Comparison of ENCODE assay signal across 31 cellular contexts in the genomic region with DNA sequence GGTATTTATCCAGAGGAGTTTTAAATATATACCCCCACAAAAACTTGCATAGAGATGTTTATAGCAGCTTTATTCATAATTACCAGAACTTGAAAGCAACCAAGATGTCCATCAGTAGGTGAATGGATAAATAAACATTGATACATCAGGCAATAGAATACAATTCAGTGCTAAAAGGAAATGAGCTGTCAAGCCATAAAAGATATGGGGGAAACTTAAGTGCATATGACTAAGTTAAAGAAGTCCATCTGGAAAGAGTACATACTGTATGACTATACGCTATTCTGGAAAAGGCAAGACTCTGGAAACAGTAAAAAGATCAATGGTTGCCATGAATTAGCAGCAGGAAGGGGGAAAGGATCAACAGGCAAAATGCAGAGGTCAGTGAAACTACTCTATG.
"Had no signal": no experiment of that assay in that cellular context is flagged by ENCODE, and none has a peak within 500 bp of the region (broad histone marks: within the 10 kb centered on the region; RNA-seq: fewer than 3 reads in every experiment).

No MANE protein-coding gene starts in this region.

- H3K79me2 ChIP-seq: parathyroid adenoma had no signal

- H3K4me1 ChIP-seq: parathyroid adenoma, psoas muscle, right lobe of liver, sigmoid colon, stomach, suprapubic skin, testis, tibial artery, transverse colon, upper lobe of right lung, uterus had no signal

- H3K36me3 Mint-ChIP-seq: stimulated activated effector memory CD8-positive, alpha-beta T cell treated with anti-CD3 and anti-CD28 coated beads, Interleukin-12 subunit alpha, Interleukin-12 subunit beta, amount 100 ng/mL, for 72 hours; stimulated activated naive B cell treated with anti-CD40 and anti-IgM and Interleukin-4, amounts not matched to agents 10 μg/mL and 1 μg/mL and 100 μg/mL, for 72 hours; type B pancreatic cell had no signal

- ATAC-seq: naive thymus-derived CD8-positive, alpha-beta T cell; natural killer cell treated with Interleukin-12 subunit alpha and Interleukin-12 subunit beta and Interleukin-15 and Interleukin-18, amount 100 ng/mL, for 72 hours; psoas muscle; right cardiac atrium; right lobe of liver; stimulated activated effector memory CD8-positive, alpha-beta T cell treated with anti-CD3 and anti-CD28 coated beads, Interleukin-12 subunit alpha, Interleukin-12 subunit beta, amount 100 ng/mL, for 72 hours; stimulated activated naive B cell treated with anti-CD40 and anti-IgM and Interleukin-4, amounts not matched to agents 10 μg/mL and 1 μg/mL and 100 μg/mL, for 72 hours; upper lobe of right lung had no signal

- H3K27me3 ChIP-seq: neutrophil, ovary, right lobe of liver, sigmoid colon, stomach, suprapubic skin, testis, tibial artery, transverse colon, upper lobe of right lung, uterus had no signal

- H3K9me3 ChIP-seq: neutrophil, ovary, psoas muscle, right lobe of liver, suprapubic skin, testis, tibial artery, transverse colon, upper lobe of right lung, uterus had no signal

- H3K9me3 Mint-ChIP-seq: neural crest cell had no signal

- H3K27ac Mint-ChIP-seq: naive thymus-derived CD8-positive, alpha-beta T cell; natural killer cell treated with Interleukin-12 subunit alpha and Interleukin-12 subunit beta and Interleukin-15 and Interleukin-18, amount 100 ng/mL, for 72 hours; nephron progenitor cell; progenitor cell of endocrine pancreas; stimulated activated effector memory CD8-positive, alpha-beta T cell treated with anti-CD3 and anti-CD28 coated beads, Interleukin-12 subunit alpha, Interleukin-12 subunit beta, amount 100 ng/mL, for 72 hours; stimulated activated naive B cell treated with anti-CD40 and anti-IgM and Interleukin-4, amounts not matched to agents 10 μg/mL and 1 μg/mL and 100 μg/mL, for 72 hours; stimulated activated naive CD8-positive, alpha-beta T cell treated with anti-CD3 and anti-CD28 coated beads, Interleukin-15, Interleukin-2, amounts not matched to agents 100 ng/mL and 50 ng/mL, for 24 hours; type B pancreatic cell had no signal

- FAIRE-seq: small intestine had no signal

- H3K36me3 ChIP-seq: neutrophil, ovary, right lobe of liver, sigmoid colon, stomach, suprapubic skin, tibial artery, transverse colon, upper lobe of right lung, uterus had no signal

- DNase-seq: naive thymus-derived CD8-positive, alpha-beta T cell; nephron progenitor cell; nucleus accumbens; ovary; posterior cingulate gyrus; psoas muscle; right cardiac atrium; right lobe of liver; sigmoid colon; small intestine; stimulated activated CD4-positive, alpha-beta T cell treated with anti-CD3 and anti-CD28 coated beads, Interleukin-15, amount 100 ng/mL, for 24 hours; stimulated activated CD4-positive, alpha-beta T cell treated with anti-CD3 and anti-CD28 coated beads, Interleukin-2, amount 100 ng/mL, for 24 hours; stimulated activated CD4-positive, alpha-beta T cell treated with anti-CD3 and anti-CD28 coated beads, Interleukin-2, amount 100 ng/mL, for 48 hours; stimulated activated CD4-positive, alpha-beta T cell treated with anti-CD3 and anti-CD28 coated beads, Interleukin-4, amount 100 ng/mL, for 24 hours; stimulated activated naive B cell treated with anti-CD40 and anti-IgM and Interleukin-4, amounts not matched to agents 10 μg/mL and 1 μg/mL and 100 μg/mL, for 72 hours; stimulated activated naive CD4-positive, alpha-beta T cell treated with Interleukin-2 at 50 U/mL for 16 hours; stomach; testis; tibial artery; transverse colon; upper lobe of right lung; uterus had no signal

- H3K27ac ChIP-seq: neutrophil, ovary, parathyroid adenoma, psoas muscle, right lobe of liver, sigmoid colon, stomach, suprapubic skin, testis, tibial artery, transverse colon, upper lobe of right lung, uterus had no signal

- H3K4me1 Mint-ChIP-seq: naive thymus-derived CD8-positive, alpha-beta T cell; nephron progenitor cell; neural crest cell; stimulated activated effector memory CD8-positive, alpha-beta T cell treated with anti-CD3 and anti-CD28 coated beads, Interleukin-12 subunit alpha, Interleukin-12 subunit beta, amount 100 ng/mL, for 72 hours; stimulated activated naive B cell treated with anti-CD40 and anti-IgM and Interleukin-4, amounts not matched to agents 10 μg/mL and 1 μg/mL and 100 μg/mL, for 72 hours had no signal

- H2AFZ ChIP-seq: parathyroid adenoma had no signal

- H3K4me3 ChIP-seq: ovary, psoas muscle, right lobe of liver, sigmoid colon, stomach, suprapubic skin, testis, tibial artery, transverse colon, upper lobe of right lung, uterus had no signal

- H3K4me3 Mint-ChIP-seq: naive thymus-derived CD8-positive, alpha-beta T cell; natural killer cell treated with Interleukin-12 subunit alpha and Interleukin-12 subunit beta and Interleukin-15 and Interleukin-18, amount 100 ng/mL, for 72 hours; nephron progenitor cell; neural crest cell; stimulated activated effector memory CD8-positive, alpha-beta T cell treated with anti-CD3 and anti-CD28 coated beads, Interleukin-12 subunit alpha, Interleukin-12 subunit beta, amount 100 ng/mL, for 72 hours; stimulated activated naive B cell treated with anti-CD40 and anti-IgM and Interleukin-4, amounts not matched to agents 10 μg/mL and 1 μg/mL and 100 μg/mL, for 72 hours; stimulated activated naive CD8-positive, alpha-beta T cell treated with anti-CD3 and anti-CD28 coated beads, Interleukin-15, Interleukin-2, amounts not matched to agents 100 ng/mL and 50 ng/mL, for 24 hours; type B pancreatic cell had no signal

- H3K9ac ChIP-seq: parathyroid adenoma had no signal

- H3K27me3 Mint-ChIP-seq: progenitor cell of endocrine pancreas; stimulated activated naive CD8-positive, alpha-beta T cell treated with anti-CD3 and anti-CD28 coated beads, Interleukin-15, Interleukin-2, amounts not matched to agents 100 ng/mL and 50 ng/mL, for 24 hours had no signal
